In the genomic region with DNA sequence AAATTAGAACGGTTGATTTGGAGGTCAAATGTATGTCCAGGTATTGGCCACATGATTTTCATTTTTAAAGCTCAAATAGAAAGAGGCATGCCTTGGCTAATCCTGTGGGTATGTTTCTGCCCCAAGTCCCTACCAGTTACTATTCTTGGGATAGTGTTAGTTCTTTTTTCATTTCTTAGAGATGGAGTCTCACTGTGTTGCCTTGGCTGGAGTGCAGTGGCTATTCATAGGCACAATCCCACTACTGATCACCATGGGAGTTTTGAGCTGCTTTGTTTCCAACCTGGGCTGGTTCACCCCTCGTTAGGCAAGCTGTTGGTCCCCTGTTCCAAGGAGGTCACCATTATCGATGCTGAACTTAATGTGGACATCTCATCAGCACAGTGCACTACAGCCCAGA, we compare ENCODE assay signal across 21 cellular contexts.
"Had no signal": no experiment of that assay in that cellular context is flagged by ENCODE, and none has a peak within 500 bp of the region (broad histone marks: within the 10 kb centered on the region; RNA-seq: fewer than 3 reads in every experiment).

No MANE protein-coding gene starts in this region.

- H3K36me3 Mint-ChIP-seq: activated naive CD4-positive, alpha-beta T cell treated with anti-CD3 and anti-CD28 coated beads, Interleukin-2, amount 10 ng/mL, durations not matched to agents 7 days and 5 days; stimulated activated effector memory CD8-positive, alpha-beta T cell treated with anti-CD3 and anti-CD28 coated beads, Interleukin-12 subunit alpha, Interleukin-12 subunit beta, amount 100 ng/mL, for 72 hours; T-cell had no signal

- DNase-seq: activated CD4-positive, alpha-beta T cell treated with anti-CD3 and anti-CD28 coated beads, Interleukin-2, amount 10 ng/mL, durations not matched to agents 7 days and 5 days; activated CD8-positive, alpha-beta memory T cell treated with anti-CD3 and anti-CD28 coated beads, Interleukin-2, amount 50 U/mL, for 4 hours; activated effector memory CD4-positive, alpha-beta T cell treated with Interleukin-2 at 50 U/mL for 16 hours; activated naive CD4-positive, alpha-beta T cell treated with anti-CD3 and anti-CD28 coated beads, Interleukin-2, amount 10 ng/mL, durations not matched to agents 7 days and 5 days; activated naive CD8-positive, alpha-beta T cell treated with anti-CD3 and anti-CD28 coated beads, Interleukin-2, amount 50 U/mL, for 24 hours; activated T-cell treated with anti-CD3 and anti-CD28 coated beads, Interleukin-2, amount 50 U/mL, for 48 hours; effector memory CD8-positive, alpha-beta T cell; foreskin fibroblast; glutamatergic neuron; mammary epithelial cell; occipital lobe; right lobe of liver; stimulated activated CD4-positive, alpha-beta T cell treated with anti-CD3 and anti-CD28 coated beads, Interleukin-4, amount 100 ng/mL, for 24 hours; stomach; T-cell; testis; upper lobe of right lung had no signal

- H3K27ac Mint-ChIP-seq: activated CD4-positive, alpha-beta T cell treated with anti-CD3 and anti-CD28 coated beads, Interleukin-2, amount 10 ng/mL, durations not matched to agents 7 days and 5 days; activated naive CD4-positive, alpha-beta T cell treated with anti-CD3 and anti-CD28 coated beads, Interleukin-2, amount 10 ng/mL, durations not matched to agents 7 days and 5 days; activated naive CD8-positive, alpha-beta T cell treated with anti-CD3 and anti-CD28 coated beads, Interleukin-2, amount 50 U/mL, for 24 hours; effector memory CD8-positive, alpha-beta T cell; stimulated activated effector memory CD8-positive, alpha-beta T cell treated with anti-CD3 and anti-CD28 coated beads, Interleukin-12 subunit alpha, Interleukin-12 subunit beta, amount 100 ng/mL, for 72 hours; T-cell had no signal

- H3K9me3 Mint-ChIP-seq: activated CD4-positive, alpha-beta T cell treated with anti-CD3 and anti-CD28 coated beads, Interleukin-2, amount 10 ng/mL, durations not matched to agents 7 days and 5 days; activated naive CD4-positive, alpha-beta T cell treated with anti-CD3 and anti-CD28 coated beads, Interleukin-2, amount 10 ng/mL, durations not matched to agents 7 days and 5 days; activated naive CD8-positive, alpha-beta T cell treated with anti-CD3 and anti-CD28 coated beads, Interleukin-2, amount 50 U/mL, for 24 hours; effector memory CD8-positive, alpha-beta T cell; stimulated activated effector memory CD8-positive, alpha-beta T cell treated with anti-CD3 and anti-CD28 coated beads, Interleukin-12 subunit alpha, Interleukin-12 subunit beta, amount 100 ng/mL, for 72 hours; T-cell had no signal

- H3K4me1 Mint-ChIP-seq: activated CD4-positive, alpha-beta T cell treated with anti-CD3 and anti-CD28 coated beads, Interleukin-2, amount 10 ng/mL, durations not matched to agents 7 days and 5 days; activated naive CD4-positive, alpha-beta T cell treated with anti-CD3 and anti-CD28 coated beads, Interleukin-2, amount 10 ng/mL, durations not matched to agents 7 days and 5 days; activated naive CD8-positive, alpha-beta T cell treated with anti-CD3 and anti-CD28 coated beads, Interleukin-2, amount 50 U/mL, for 24 hours; stimulated activated effector memory CD8-positive, alpha-beta T cell treated with anti-CD3 and anti-CD28 coated beads, Interleukin-12 subunit alpha, Interleukin-12 subunit beta, amount 100 ng/mL, for 72 hours; T-cell had no signal

- H3K36me3 ChIP-seq: prostate gland, right lobe of liver, stomach, upper lobe of right lung had no signal

- H3K4me3 ChIP-seq: prostate gland, right lobe of liver, smooth muscle cell, stomach, testis, upper lobe of right lung had no signal

- H3K27ac ChIP-seq: prostate gland, right lobe of liver, stomach, testis, upper lobe of right lung had no signal

- H3K27me3 ChIP-seq: right lobe of liver, stomach, testis, upper lobe of right lung had no signal

- H3K4me3 Mint-ChIP-seq: activated CD4-positive, alpha-beta T cell treated with anti-CD3 and anti-CD28 coated beads, Interleukin-2, amount 10 ng/mL, durations not matched to agents 7 days and 5 days; activated naive CD4-positive, alpha-beta T cell treated with anti-CD3 and anti-CD28 coated beads, Interleukin-2, amount 10 ng/mL, durations not matched to agents 7 days and 5 days; activated naive CD8-positive, alpha-beta T cell treated with anti-CD3 and anti-CD28 coated beads, Interleukin-2, amount 50 U/mL, for 24 hours; effector memory CD8-positive, alpha-beta T cell; stimulated activated effector memory CD8-positive, alpha-beta T cell treated with anti-CD3 and anti-CD28 coated beads, Interleukin-12 subunit alpha, Interleukin-12 subunit beta, amount 100 ng/mL, for 72 hours; T-cell had no signal

- H3K9me3 ChIP-seq: prostate gland, stomach, testis, upper lobe of right lung had no signal

- ATAC-seq: activated CD4-positive, CD25-positive, alpha-beta regulatory T cell treated with anti-CD3 and anti-CD28 coated beads, Interleukin-2, amount 50 U/mL, for 24 hours; activated naive CD8-positive, alpha-beta T cell treated with anti-CD3 and anti-CD28 coated beads, Interleukin-2, amount 50 U/mL, for 24 hours; effector memory CD8-positive, alpha-beta T cell; stimulated activated effector memory CD8-positive, alpha-beta T cell treated with anti-CD3 and anti-CD28 coated beads, Interleukin-12 subunit alpha, Interleukin-12 subunit beta, amount 100 ng/mL, for 72 hours; T-cell; upper lobe of right lung had no signal

- H3K4me1 ChIP-seq: prostate gland had no signal
